Comparison of ENCODE assay signal across 13 cellular contexts in the genomic region with DNA sequence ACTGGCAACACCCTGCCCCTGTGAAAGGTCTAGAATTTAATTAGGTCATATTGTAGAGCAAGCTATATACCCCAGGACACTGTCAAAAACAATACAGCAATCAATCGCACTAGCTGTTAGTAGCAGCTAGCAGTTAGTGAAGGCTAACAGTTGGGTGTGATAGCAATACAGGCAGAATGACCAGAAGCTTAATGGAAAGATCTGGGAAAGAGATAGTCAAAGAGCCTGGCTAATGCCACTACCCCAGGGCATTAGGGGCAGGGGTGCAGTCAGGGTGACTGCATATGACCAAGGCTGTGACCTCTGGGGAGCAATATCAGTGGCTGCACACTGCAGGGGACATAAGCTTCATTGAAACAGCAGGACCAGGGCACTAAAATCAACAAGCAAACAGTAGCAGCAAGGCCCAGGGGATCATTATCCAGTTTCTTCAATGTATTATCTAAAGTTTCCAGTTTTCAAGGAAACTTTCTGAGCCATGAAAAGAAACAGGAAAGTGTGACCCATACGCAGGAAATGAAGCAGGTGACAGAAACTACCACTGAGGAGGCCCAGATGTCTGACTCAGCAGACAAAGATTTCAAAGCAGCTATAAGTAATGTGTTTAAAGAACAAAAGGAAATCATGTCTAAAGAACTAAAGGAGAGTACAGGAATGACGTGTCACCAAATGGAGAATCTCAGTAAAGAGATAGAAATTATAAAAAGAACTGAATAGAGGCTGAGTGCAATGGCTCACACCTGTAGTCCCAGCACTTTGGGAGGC.
DNase-seq lines count a peak whose midpoint lies in the region; ATAC-seq and TF ChIP-seq lines count a peak whose summit lies in the region.
"Had no signal": no experiment of that assay in that cellular context is flagged by ENCODE, and none has a peak within 500 bp of the region (broad histone marks: within the 10 kb centered on the region; RNA-seq: fewer than 3 reads in every experiment).

No MANE protein-coding gene starts in this region.

- no TSS peak for BruUV-seq in A673 (replicated peaks; lab: Mats Ljungman, UMichigan)

- no peaks in the 10 kb centered on the region for H3K36me3 ChIP-seq in A673 (ENCODE audit: insufficient read depth, low read length, poor library complexity, severe bottlenecking)

- peaks cover 12% of the 10 kb centered on the region for H3K4me1 Mint-ChIP-seq in T-helper 1 cell treated with Interleukin-12 subunit alpha and Interleukin-12 subunit beta and Interleukin-4 antibody, amounts not matched to agents 30 μg/mL and 1 μg/mL, for 36 hours (ENCODE audit: low read depth)

- H3K9me3 ChIP-seq in A673 (ENCODE audit: low read depth, low read length, poor library complexity, severe bottlenecking) = no peaks in the 10 kb centered on the region

- no peaks in the 10 kb centered on the region for H3K27me3 ChIP-seq in A673 (replicated peaks; ENCODE audit: insufficient read depth, low read depth, low read length, poor library complexity)

- DNase-seq in activated CD4-positive, alpha-beta T cell treated with anti-CD3 and anti-CD28 coated beads for 48 hours = peak; percentile 51
- DNase-seq in activated CD4-positive, alpha-beta T cell treated with anti-CD3 and anti-CD28 coated beads, Interleukin-2, amount 50 U/mL, for 1 hour = no peak
- peak in 2 of 3 experiments; percentile 22 to 31 for DNase-seq in stimulated activated CD4-positive, alpha-beta T cell treated with anti-CD3 and anti-CD28 coated beads, TNF-alpha, amount 100 ng/mL, for 24 hours (ENCODE audit: low read depth in 3 of 3)
- no peak for DNase-seq in A673 (ENCODE audit: low spot score)
- no peak for DNase-seq in NCI-H748 treated with DMSO at 0.1 percent for 48 hours (lab: John Stamatoyannopoulos, UW)
- DNase-seq: central memory CD4-positive, alpha-beta T cell; NCI-H1105; occipital lobe had no signal

- POLR2A ChIA-PET in A673 (lab: Charles Lee; ENCODE audit: low non-redundant PET) = no interaction called here

- ATAC-seq in esophagus mucosa = peak; percentile 73
- no peak for ATAC-seq in HG02798 (IDR thresholded peaks at IDR 0.05; ENCODE audit: poor library complexity, unreplicated experiment)
- ATAC-seq: GM12878 had no signal

- H3K36me3 Mint-ChIP-seq in T-helper 1 cell treated with Interleukin-12 subunit alpha and Interleukin-12 subunit beta and Interleukin-4 antibody, amounts not matched to agents 30 μg/mL and 1 μg/mL, for 36 hours (ENCODE audit: low read depth) = peaks cover 2% of the 10 kb centered on the region

- intact Hi-C loops in A673 (cut with micrococcal nuclease; ENCODE audit: unreplicated experiment) = no loop called here

- H3K4me3 ChIP-seq in A673 (ENCODE audit: low read depth, low read length, poor library complexity, severe bottlenecking) = no peak overlapping the region
- H3K4me3 ChIP-seq: GM12878 had no signal

- no peaks in the 10 kb centered on the region for H3K4me1 ChIP-seq in A673 (ENCODE audit: insufficient read depth, low read length, poor library complexity, severe bottlenecking)

- CTCF ChIA-PET in A673 (lab: Charles Lee) = no interaction called here

- H3K9me3 Mint-ChIP-seq in T-helper 1 cell treated with Interleukin-12 subunit alpha and Interleukin-12 subunit beta and Interleukin-4 antibody, amounts not matched to agents 30 μg/mL and 1 μg/mL, for 36 hours = peaks cover 25% of the 10 kb centered on the region

- peak overlapping the region; percentile 33 for H3K27ac Mint-ChIP-seq in T-helper 1 cell treated with Interleukin-12 subunit alpha and Interleukin-12 subunit beta and Interleukin-4 antibody, amounts not matched to agents 30 μg/mL and 1 μg/mL, for 36 hours

- H3K4me3 Mint-ChIP-seq in T-helper 1 cell treated with Interleukin-12 subunit alpha and Interleukin-12 subunit beta and Interleukin-4 antibody, amounts not matched to agents 30 μg/mL and 1 μg/mL, for 36 hours = no peak overlapping the region

- TF ChIP-seq CTCF in A673 (conservative IDR thresholded peaks at IDR 0.05; ENCODE audit: low read depth, low read length) = no peak

- H3K27ac ChIP-seq in A673 (ENCODE audit: low read depth, low read length, poor library complexity, severe bottlenecking) = no peak overlapping the region
- H3K27ac ChIP-seq: VCaP had no signal

- H3K27me3 Mint-ChIP-seq in T-helper 1 cell treated with Interleukin-12 subunit alpha and Interleukin-12 subunit beta and Interleukin-4 antibody, amounts not matched to agents 30 μg/mL and 1 μg/mL, for 36 hours (ENCODE audit: low read depth) = no peaks in the 10 kb centered on the region

Comparison
In these comparisons a context has a peak if more than half of its experiments do, and no peak if none do; other contexts are left out.
1. DNase-seq: peak in activated CD4-positive, alpha-beta T cell treated with anti-CD3 and anti-CD28 coated beads for 48 hours (single experiment) and stimulated activated CD4-positive, alpha-beta T cell treated with anti-CD3 and anti-CD28 coated beads, TNF-alpha, amount 100 ng/mL, for 24 hours (2 of 3); none in activated CD4-positive, alpha-beta T cell treated with anti-CD3 and anti-CD28 coated beads, Interleukin-2, amount 50 U/mL, for 1 hour (single experiment), A673 (single experiment) and NCI-H748 treated with DMSO at 0.1 percent for 48 hours (single experiment).